ENCODE assay signal across 18 cellular contexts in the genomic region with DNA sequence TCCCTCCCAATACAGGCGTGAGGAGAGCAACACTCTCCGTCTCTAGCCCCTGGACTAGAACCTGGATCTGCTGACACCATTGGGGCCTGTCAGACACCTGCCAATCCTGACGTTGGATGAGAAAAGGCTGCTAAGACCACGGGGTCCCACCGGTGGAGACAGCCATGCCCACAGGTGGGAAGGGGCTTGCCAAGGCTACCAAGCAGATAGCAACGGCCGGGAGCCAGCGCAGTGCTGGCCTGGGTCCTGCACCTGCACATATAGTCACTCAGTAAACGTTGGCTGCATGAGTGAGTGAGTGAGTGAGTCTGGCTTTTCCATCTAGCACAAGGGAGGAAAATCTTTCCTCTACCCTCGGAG.
DNase-seq lines count a peak whose midpoint lies in the region; ATAC-seq and TF ChIP-seq lines count a peak whose summit lies in the region.
"Had no signal": no experiment of that assay in that cellular context is flagged by ENCODE, and none has a peak within 500 bp of the region (broad histone marks: within the 10 kb centered on the region; RNA-seq: fewer than 3 reads in every experiment).

No MANE protein-coding gene starts in this region.

- no peak for ATAC-seq in CD8-positive, alpha-beta T cell
- no peak for ATAC-seq in Right ventricle myocardium superior (ENCODE audit: poor library complexity)
- ATAC-seq: GM12878 had no signal

- POLR2A ChIA-PET in CD8-positive, alpha-beta T cell (lab: Charles Lee) = no interaction called here

- no peak overlapping the region for H3K4me3 ChIP-seq in endodermal cell (ENCODE audit: low read length)
- no peak overlapping the region for H3K4me3 ChIP-seq in CD8-positive, alpha-beta T cell (ENCODE audit: low read depth, low read length)
- H3K4me3 ChIP-seq: GM12878, HAP-1, Peyer's patch, SJSA1 had no signal

- H3K9ac ChIP-seq in endodermal cell (ENCODE audit: extremely low read depth, low read length, poor library complexity, severe bottlenecking) = no peak overlapping the region

- H3K4me1 Mint-ChIP-seq in endodermal cell = peaks cover 36% of the 10 kb centered on the region
- H3K4me1 Mint-ChIP-seq in osteocyte (ENCODE audit: unreplicated experiment) = no peaks in the 10 kb centered on the region
- no peaks in the 10 kb centered on the region for H3K4me1 Mint-ChIP-seq in CD8-positive, alpha-beta T cell (ENCODE audit: low read depth)

- no peaks in the 10 kb centered on the region for H3K36me3 ChIP-seq in endodermal cell (ENCODE audit: control insufficient read depth, insufficient read depth, low read length)
- no peaks in the 10 kb centered on the region for H3K36me3 ChIP-seq in CD8-positive, alpha-beta T cell (ENCODE audit: insufficient read depth, low read length)
- H3K36me3 ChIP-seq: HAP-1, Peyer's patch, SJSA1 had no signal

- peak; percentile 42 for DNase-seq in activated CD8-positive, alpha-beta memory T cell treated with anti-CD3 and anti-CD28 coated beads for 24 hours
- no peak for DNase-seq in activated CD8-positive, alpha-beta memory T cell treated with anti-CD3 and anti-CD28 coated beads, Interleukin-2, amount 50 U/mL, for 4 hours
- DNase-seq in endodermal cell (peak; percentile 43), osteocyte (ENCODE audit: extremely low spot score, unreplicated experiment) (peak; percentile 59), KG1 (lab: John Stamatoyannopoulos, UW) (no peak), NCI-H1436 (lab: John Stamatoyannopoulos, UW) (no peak), Right ventricle myocardium superior (no peak)
- no peak for DNase-seq in CD8-positive, alpha-beta T cell
- DNase-seq: KBM-7, MV-4-11, NCI-H1694, NCI-H2081 treated with DMSO at 0.1 percent for 48 hours, NCI-H446, NCI-H526, Peyer's patch had no signal

- intact Hi-C loops in CD8-positive, alpha-beta T cell (cut with DNase I, micrococcal nuclease) = no loop called here
- intact Hi-C loops in Right ventricle myocardium superior (cut with DNase I) = no loop called here

- no peak overlapping the region for H3K27ac Mint-ChIP-seq in endodermal cell
- H3K27ac Mint-ChIP-seq in osteocyte (ENCODE audit: unreplicated experiment) = no peak overlapping the region
- no peak overlapping the region for H3K27ac Mint-ChIP-seq in CD8-positive, alpha-beta T cell

- TF ChIP-seq CTCF in endodermal cell (conservative IDR thresholded peaks at IDR 0.05) = no peak
- TF ChIP-seq CTCF in osteocyte (IDR thresholded peaks at IDR 0.05) = no peak
- no peak for TF ChIP-seq CTCF in CD8-positive, alpha-beta T cell (IDR thresholded peaks at IDR 0.05)

- H3K4me3 Mint-ChIP-seq in endodermal cell = no peak overlapping the region
- H3K4me3 Mint-ChIP-seq in osteocyte (ENCODE audit: unreplicated experiment) = no peak overlapping the region
- no peak overlapping the region for H3K4me3 Mint-ChIP-seq in CD8-positive, alpha-beta T cell

- 91 to 95% methylated on average over 7 to 10 of the region's 10 CpGs for WGBS in endodermal cell (ENCODE audit: insufficient coverage in 1 of 2, insufficient read length in 1 of 2), 2 experiments

- H3K4me1 ChIP-seq in endodermal cell (ENCODE audit: control insufficient read depth, insufficient read depth, low read length) = peaks cover 18% of the 10 kb centered on the region
- no peaks in the 10 kb centered on the region for H3K4me1 ChIP-seq in CD8-positive, alpha-beta T cell (ENCODE audit: insufficient read depth, low read length)
- H3K4me1 ChIP-seq: HAP-1, Peyer's patch, SJSA1 had no signal

- H3K36me3 Mint-ChIP-seq in endodermal cell (ENCODE audit: low read depth) (no peaks in the 10 kb centered on the region), osteocyte (ENCODE audit: unreplicated experiment) (no peaks in the 10 kb centered on the region)
- H3K36me3 Mint-ChIP-seq in CD8-positive, alpha-beta T cell = no peaks in the 10 kb centered on the region

- no peak overlapping the region for H3K27ac ChIP-seq in endodermal cell (ENCODE audit: low read depth, low read length)
- H3K27ac ChIP-seq in CD8-positive, alpha-beta T cell (ENCODE audit: low read depth, low read length) = no peak overlapping the region
- H3K27ac ChIP-seq: Peyer's patch, SJSA1 had no signal

- H3K9me3 ChIP-seq in endodermal cell (ENCODE audit: control insufficient read depth, low read length) = no peaks in the 10 kb centered on the region
- no peaks in the 10 kb centered on the region for H3K9me3 ChIP-seq in CD8-positive, alpha-beta T cell (ENCODE audit: low read length)
- H3K9me3 ChIP-seq: HAP-1, Peyer's patch, SJSA1 had no signal

- CTCF ChIA-PET in CD8-positive, alpha-beta T cell (lab: Charles Lee) = no interaction called here

- H3K27me3 ChIP-seq in endodermal cell (ENCODE audit: control insufficient read depth, insufficient read depth, low read length, poor library complexity, severe bottlenecking) = no peaks in the 10 kb centered on the region
- no peaks in the 10 kb centered on the region for H3K27me3 ChIP-seq in CD8-positive, alpha-beta T cell (ENCODE audit: insufficient read depth, low read length)
- H3K27me3 ChIP-seq: Peyer's patch, SJSA1 had no signal

- H3K27me3 Mint-ChIP-seq in endodermal cell (ENCODE audit: insufficient read depth) = peaks cover 4% of the 10 kb centered on the region
- H3K27me3 Mint-ChIP-seq in osteocyte (ENCODE audit: unreplicated experiment) = peaks cover 5% of the 10 kb centered on the region
- peaks cover 15% of the 10 kb centered on the region for H3K27me3 Mint-ChIP-seq in CD8-positive, alpha-beta T cell (ENCODE audit: low read depth)

- H3K9me3 Mint-ChIP-seq in endodermal cell (no peaks in the 10 kb centered on the region), osteocyte (ENCODE audit: unreplicated experiment) (no peaks in the 10 kb centered on the region)
- no peaks in the 10 kb centered on the region for H3K9me3 Mint-ChIP-seq in CD8-positive, alpha-beta T cell

Comparison
In these comparisons a context has a peak if more than half of its experiments do, and no peak if none do; other contexts are left out.
1. DNase-seq: peak in activated CD8-positive, alpha-beta memory T cell treated with anti-CD3 and anti-CD28 coated beads for 24 hours (single experiment), endodermal cell (single experiment) and osteocyte (single experiment); none in activated CD8-positive, alpha-beta memory T cell treated with anti-CD3 and anti-CD28 coated beads, Interleukin-2, amount 50 U/mL, for 4 hours (single experiment), KG1 (single experiment), CD8-positive, alpha-beta T cell (0 of 7), NCI-H1436 (single experiment) and Right ventricle myocardium superior (single experiment).